8 cellular contexts compared by ENCODE assay signal in genomic region chr1:145846191-145846590, GRCh38. TPM values are rescaled to one million over a fixed set of nuclear protein-coding genes. Genes with fewer than 3 reads are reported as not detected.
DNase-seq lines count a peak whose midpoint lies in the region; ATAC-seq lines count a peak whose summit lies in the region.

No MANE protein-coding gene starts in this region.

- no peak overlapping the region for H3K23ac ChIP-seq in mesenchymal stem cell (ENCODE audit: low read length in 2 of 2)

- H2BK120ac ChIP-seq in mesenchymal stem cell (ENCODE audit: low read depth, low read length), result no peak overlapping the region

- H3K9me3 Mint-ChIP-seq in T-helper 2 cell treated with Interferon-gamma antibody and Interleukin-4, amounts not matched to agents 5 μg/mL and 100 μg/mL, for 36 hours, result no peaks in the 10 kb centered on the region
- no peaks in the 10 kb centered on the region for H3K9me3 Mint-ChIP-seq in effector memory CD8-positive, alpha-beta T cell

- H3K27me3 ChIP-seq in mesenchymal stem cell (ENCODE audit: control insufficient read depth in 1 of 2, insufficient read depth in 1 of 2, low read length in 2 of 2), result no peaks in the 10 kb centered on the region

- H3K27ac Mint-ChIP-seq in T-helper 2 cell treated with Interferon-gamma antibody and Interleukin-4, amounts not matched to agents 5 μg/mL and 100 μg/mL, for 36 hours, result peak overlapping the region; percentile 65
- H3K27ac Mint-ChIP-seq in effector memory CD8-positive, alpha-beta T cell, result no peak overlapping the region

- peaks cover 5% of the 10 kb centered on the region for H3K4me1 Mint-ChIP-seq in T-helper 2 cell treated with Interferon-gamma antibody and Interleukin-4, amounts not matched to agents 5 μg/mL and 100 μg/mL, for 36 hours (ENCODE audit: low read depth)
- H3K4me1 Mint-ChIP-seq in effector memory CD8-positive, alpha-beta T cell (ENCODE audit: low read depth in 2 of 2), result peaks cover 6 to 7% of the 10 kb centered on the region in 2 donors

- H3K27ac ChIP-seq in mesenchymal stem cell (ENCODE audit: low read length, poor library complexity, severe bottlenecking) (peak overlapping the region; percentile 54), urinary bladder (ENCODE audit: low read depth) (no peak overlapping the region)

- peak overlapping the region; percentile 49 for H2AK5ac ChIP-seq in mesenchymal stem cell (ENCODE audit: low read length, severe bottlenecking)

- no peaks in the 10 kb centered on the region for H3K27me3 Mint-ChIP-seq in T-helper 2 cell treated with Interferon-gamma antibody and Interleukin-4, amounts not matched to agents 5 μg/mL and 100 μg/mL, for 36 hours (ENCODE audit: low read depth)
- no peaks in the 10 kb centered on the region for H3K27me3 Mint-ChIP-seq in effector memory CD8-positive, alpha-beta T cell

- ATAC-seq in HG03135 (IDR thresholded peaks at IDR 0.05; ENCODE audit: unreplicated experiment), result peak; percentile 32
- peak; percentile 46 for ATAC-seq in effector memory CD8-positive, alpha-beta T cell (replicated peaks)

- H3K4me1 ChIP-seq in mesenchymal stem cell (ENCODE audit: control insufficient read depth, insufficient read depth, low read depth, low read length) (peaks cover 20% of the 10 kb centered on the region), urinary bladder (ENCODE audit: insufficient read depth) (no peaks in the 10 kb centered on the region)

- H3K36me3 ChIP-seq in mesenchymal stem cell (ENCODE audit: control insufficient read depth in 1 of 2, insufficient read depth in 2 of 2, low read depth in 1 of 2, low read length in 2 of 2) (peaks cover 41 to 68% of the 10 kb centered on the region in 2 experiments), urinary bladder (ENCODE audit: insufficient read depth) (peaks cover 7% of the 10 kb centered on the region)

- H3K18ac ChIP-seq in mesenchymal stem cell (ENCODE audit: low read depth in 1 of 2, low read length in 2 of 2), result peak overlapping the region; percentile 95 to 97

- no peaks in the 10 kb centered on the region for H3K9me3 ChIP-seq in mesenchymal stem cell (ENCODE audit: control insufficient read depth, low read length)

- H2BK5ac ChIP-seq in mesenchymal stem cell (ENCODE audit: low read depth, low read length, poor library complexity, severe bottlenecking), result no peak overlapping the region

- no peak overlapping the region for H4K91ac ChIP-seq in mesenchymal stem cell (ENCODE audit: low read length)

- H3K4me3 ChIP-seq in mesenchymal stem cell (ENCODE audit: insufficient read depth in 1 of 2, low read depth in 1 of 2, low read length in 2 of 2), result peak overlapping the region in 1 of 2 experiments; percentile 81
- H3K4me3 ChIP-seq in urinary bladder (ENCODE audit: low read depth, low read length), result peak overlapping the region; percentile 31

- no peak overlapping the region for H3K4me3 Mint-ChIP-seq in T-helper 2 cell treated with Interferon-gamma antibody and Interleukin-4, amounts not matched to agents 5 μg/mL and 100 μg/mL, for 36 hours
- H3K4me3 Mint-ChIP-seq in effector memory CD8-positive, alpha-beta T cell, result no peak overlapping the region

- WGBS in mesenchymal stem cell, result 67% methylated on average over 3 of the region's 3 CpGs
- 34% methylated on average over 3 of the region's 3 CpGs for WGBS in urinary bladder

- H3K79me1 ChIP-seq in mesenchymal stem cell (replicated peaks; ENCODE audit: low read length, poor library complexity, severe bottlenecking), result peaks cover 2% of the 10 kb centered on the region

- peak overlapping the region; percentile 78 for H2AFZ ChIP-seq in mesenchymal stem cell (ENCODE audit: low read depth, low read length)

- H2BK15ac ChIP-seq in mesenchymal stem cell (ENCODE audit: low read depth, poor library complexity, severe bottlenecking), result no peak overlapping the region

- peak overlapping the region in 1 of 2 experiments; percentile 22 for H3K14ac ChIP-seq in mesenchymal stem cell (ENCODE audit: low read length in 2 of 2)

- H3K36me3 Mint-ChIP-seq in T-helper 2 cell treated with Interferon-gamma antibody and Interleukin-4, amounts not matched to agents 5 μg/mL and 100 μg/mL, for 36 hours (ENCODE audit: low read depth), result peaks cover 23% of the 10 kb centered on the region
- peaks cover 25% of the 10 kb centered on the region for H3K36me3 Mint-ChIP-seq in effector memory CD8-positive, alpha-beta T cell (ENCODE audit: insufficient read depth)

- no peak overlapping the region for H2BK12ac ChIP-seq in mesenchymal stem cell (ENCODE audit: low read length in 2 of 2)

- peak overlapping the region; percentile 94 to 98 for H3K4ac ChIP-seq in mesenchymal stem cell (ENCODE audit: low read depth in 1 of 2, low read length in 2 of 2)

- peak overlapping the region; percentile 92 for H3K4me2 ChIP-seq in mesenchymal stem cell (ENCODE audit: low read length, poor library complexity, severe bottlenecking)

- H3K9ac ChIP-seq in mesenchymal stem cell (ENCODE audit: low read length), result peak overlapping the region; percentile 87

- H4K8ac ChIP-seq in mesenchymal stem cell (ENCODE audit: low read length), result peak overlapping the region; percentile 99

- peak; percentile 12 for DNase-seq in DMS153 treated with DMSO at 0.1 percent for 48 hours (lab: John Stamatoyannopoulos, UW; ENCODE audit: unreplicated experiment)
- DNase-seq in DMS153 (lab: John Stamatoyannopoulos, UW), result no peak
- no peak for DNase-seq in T-helper 2 cell treated with Interferon-gamma antibody and Interleukin-4, amounts not matched to agents 5 μg/mL and 100 μg/mL, for 36 hours (ENCODE audit: low spot score)
- peak in 2 of 3 experiments; percentile 25 to 29 for DNase-seq in effector memory CD8-positive, alpha-beta T cell
- DNase-seq in mesenchymal stem cell, result peak; percentile 40
- no peak for DNase-seq in NCI-H2029 treated with DMSO at 0.1 percent for 48 hours (lab: John Stamatoyannopoulos, UW)

RNA-seq across cellular contexts. Expression of gene NUDT17, which starts 0.8 kb away (rescaled TPM):
- 4.0 TPM for polyA plus RNA-seq in mesenchymal stem cell (2013, experiment 1 of 2)
- 4.3 TPM for polyA plus RNA-seq in mesenchymal stem cell (2013, experiment 2 of 2)
- 5.9 TPM for total RNA-seq in urinary bladder
- 5.0 TPM for polyA plus RNA-seq in urinary bladder

RNA-seq across cellular contexts. Expression of gene PIAS3, which starts 12.7 kb away (rescaled TPM):
- 70.7 TPM for polyA plus RNA-seq in mesenchymal stem cell (2013, experiment 1 of 2)
- polyA plus RNA-seq in mesenchymal stem cell (2013, experiment 2 of 2), result 66.4 TPM
- total RNA-seq in urinary bladder, result 27.0 TPM
- 48.1 TPM for polyA plus RNA-seq in urinary bladder

RNA-seq across cellular contexts. Expression of gene POLR3C, which starts 22.2 kb away (rescaled TPM):
- polyA plus RNA-seq in mesenchymal stem cell (2013, experiment 1 of 2), result 22.4 TPM
- 22.5 TPM for polyA plus RNA-seq in mesenchymal stem cell (2013, experiment 2 of 2)
- total RNA-seq in urinary bladder, result 25.6 TPM
- 23.5 TPM for polyA plus RNA-seq in urinary bladder

RNA-seq across cellular contexts. Expression of gene RNF115, which starts 22.3 kb away (rescaled TPM):
- 11.4 TPM for polyA plus RNA-seq in mesenchymal stem cell (2013, experiment 1 of 2)
- 12.7 TPM for polyA plus RNA-seq in mesenchymal stem cell (2013, experiment 2 of 2)
- 32.4 TPM for total RNA-seq in urinary bladder
- 9.1 TPM for polyA plus RNA-seq in urinary bladder

RNA-seq across cellular contexts. Expression of gene ANKRD35, which starts 39.5 kb away (rescaled TPM):
- 0.66 TPM for polyA plus RNA-seq in mesenchymal stem cell (2013, experiment 1 of 2)
- polyA plus RNA-seq in mesenchymal stem cell (2013, experiment 2 of 2), result 0.67 TPM
- total RNA-seq in urinary bladder, result 2.2 TPM
- 13.2 TPM for polyA plus RNA-seq in urinary bladder

Comparison
In these comparisons a context has a peak if more than half of its experiments do, and no peak if none do; other contexts are left out.
1. DNase-seq: peak in DMS153 treated with DMSO at 0.1 percent for 48 hours (single experiment), effector memory CD8-positive, alpha-beta T cell (2 of 3) and mesenchymal stem cell (single experiment); none in DMS153 (single experiment), T-helper 2 cell treated with Interferon-gamma antibody and Interleukin-4, amounts not matched to agents 5 μg/mL and 100 μg/mL, for 36 hours (single experiment) and NCI-H2029 treated with DMSO at 0.1 percent for 48 hours (single experiment).